Comparison of ENCODE assay signal across 22 cellular contexts in genomic region chr2:128519517-128520215, GRCh38.
DNase-seq lines count a peak whose midpoint lies in the region; ATAC-seq and TF ChIP-seq lines count a peak whose summit lies in the region.
"Had no signal": no experiment of that assay in that cellular context is flagged by ENCODE, and none has a peak within 500 bp of the region (broad histone marks: within the 10 kb centered on the region; RNA-seq: fewer than 3 reads in every experiment).

No MANE protein-coding gene starts in this region.

- H3K9me3 ChIP-seq in KOPT-K1 (ENCODE audit: insufficient read depth, low read length, poor library complexity, severe bottlenecking) (no peaks in the 10 kb centered on the region), spleen (peaks cover 0 to 8% (median 0%) of the 10 kb centered on the region in 8 donors), Karpas-422 (ENCODE audit: low read length) (no peaks in the 10 kb centered on the region)

- DNase-seq in T-helper 2 cell treated with Interferon-gamma antibody and Interleukin-4, amounts not matched to agents 5 μg/mL and 100 μg/mL, for 36 hours (ENCODE audit: low spot score), result no peak
- DNase-seq in T-helper 2 cell (no peak), foreskin keratinocyte (no peak), spleen (peak; percentile 62), Karpas-422 (no peak), NCI-H2227 treated with DMSO at 0.1 percent for 48 hours (lab: John Stamatoyannopoulos, UW) (no peak), epidermal melanocyte (ENCODE audit: insufficient read length, low spot score) (no peak)
- DNase-seq: 8988T, AML-193, DMS53, EL, GF-D8, GOT3, IMR-90, NCI-H1694, NCI-H2081, NCI-H2171, NCI-H446, NCI-H526 treated with DMSO at 0.1 percent for 48 hours, Right ventricle myocardium superior had no signal

- H2AFZ ChIP-seq in Karpas-422 (ENCODE audit: low read length), result no peak overlapping the region

- no peaks in the 10 kb centered on the region for H3K36me3 Mint-ChIP-seq in T-helper 2 cell treated with Interferon-gamma antibody and Interleukin-4, amounts not matched to agents 5 μg/mL and 100 μg/mL, for 36 hours (ENCODE audit: low read depth)

- no peak overlapping the region for H3K9ac ChIP-seq in Karpas-422 (ENCODE audit: low read length)
- H3K9ac ChIP-seq: KMS-11 had no signal

- H3K4me3 ChIP-seq in spleen (no peak overlapping the region), Karpas-422 (ENCODE audit: low read length) (no peak overlapping the region)

- no peaks in the 10 kb centered on the region for H4K20me1 ChIP-seq in Karpas-422 (ENCODE audit: insufficient read depth, low read depth, low read length)

- TF ChIP-seq CTCF in foreskin keratinocyte (conservative IDR thresholded peaks at IDR 0.05) (no peak), spleen (IDR thresholded peaks at IDR 0.05 in 8 of 11, conservative IDR thresholded peaks at IDR 0.05 in 3 of 11) (no peak)

- H3K27ac ChIP-seq in KOPT-K1 (ENCODE audit: low read depth, low read length, poor library complexity, severe bottlenecking) (peak overlapping the region; percentile 39), foreskin keratinocyte (no peak overlapping the region), spleen (no peak overlapping the region), Karpas-422 (ENCODE audit: low read length) (no peak overlapping the region)
- H3K27ac ChIP-seq: KMS-11 had no signal

- H3K4me1 Mint-ChIP-seq in T-helper 2 cell treated with Interferon-gamma antibody and Interleukin-4, amounts not matched to agents 5 μg/mL and 100 μg/mL, for 36 hours (ENCODE audit: low read depth), result peaks cover 18% of the 10 kb centered on the region

- no peak for TF ChIP-seq POLR2A in spleen (IDR thresholded peaks at IDR 0.05)

- H3K36me3 ChIP-seq in KOPT-K1 (ENCODE audit: insufficient read depth, low read length) (no peaks in the 10 kb centered on the region), spleen (no peaks in the 10 kb centered on the region), Karpas-422 (ENCODE audit: insufficient read depth, low read length) (no peaks in the 10 kb centered on the region)

- no peaks in the 10 kb centered on the region for H3K79me2 ChIP-seq in Karpas-422 (ENCODE audit: low read length)

- H3K4me1 ChIP-seq in foreskin keratinocyte, result no peaks in the 10 kb centered on the region
- peaks cover 0 to 27% (median 11%) of the 10 kb centered on the region in 6 donors for H3K4me1 ChIP-seq in spleen
- H3K4me1 ChIP-seq in Karpas-422 (ENCODE audit: low read length), result peaks cover 2% of the 10 kb centered on the region

- H3K4me3 Mint-ChIP-seq in T-helper 2 cell treated with Interferon-gamma antibody and Interleukin-4, amounts not matched to agents 5 μg/mL and 100 μg/mL, for 36 hours, result no peak overlapping the region

- H3K27ac Mint-ChIP-seq in T-helper 2 cell treated with Interferon-gamma antibody and Interleukin-4, amounts not matched to agents 5 μg/mL and 100 μg/mL, for 36 hours, result peak overlapping the region; percentile 27

- H3K4me2 ChIP-seq in Karpas-422 (ENCODE audit: low read depth, low read length, poor library complexity, severe bottlenecking), result no peak overlapping the region
- H3K4me2 ChIP-seq: KMS-11 had no signal

- H3K27me3 Mint-ChIP-seq in T-helper 2 cell treated with Interferon-gamma antibody and Interleukin-4, amounts not matched to agents 5 μg/mL and 100 μg/mL, for 36 hours (ENCODE audit: low read depth), result peaks cover 4% of the 10 kb centered on the region

- intact Hi-C loops in spleen (cut with DNase I; ENCODE audit: low total_unique reads), result no loop called here

- peaks cover 5% of the 10 kb centered on the region for H3K9me3 Mint-ChIP-seq in T-helper 2 cell treated with Interferon-gamma antibody and Interleukin-4, amounts not matched to agents 5 μg/mL and 100 μg/mL, for 36 hours

- 89 to 97% (median 95%) methylated on average over 6 of the region's 6 CpGs for WGBS in spleen, 5 donors

- H3K9me2 ChIP-seq in Karpas-422 (replicated peaks; ENCODE audit: insufficient read depth, low read length), result no peaks in the 10 kb centered on the region

- H3K27me3 ChIP-seq in foreskin keratinocyte (peaks cover 18% of the 10 kb centered on the region), spleen (replicated peaks in 1 of 7) (no peaks in the 10 kb centered on the region), Karpas-422 (ENCODE audit: low read length) (no peaks in the 10 kb centered on the region)

- ATAC-seq in foreskin keratinocyte, result peak; percentile 16
